8 cellular contexts compared by ENCODE assay signal in genomic region chr1:12475947-12476346, GRCh38.
A peak's percentile ranks its signal among the peaks of the same experiment; 100 is the strongest.
DNase-seq lines count a peak whose midpoint lies in the region; FAIRE-seq and TF ChIP-seq lines count a peak whose summit lies in the region.

No MANE protein-coding gene starts in this region.

- no peaks in the 10 kb centered on the region for H3K27me3 Mint-ChIP-seq in CD4-positive, alpha-beta memory T cell
- H3K27me3 Mint-ChIP-seq in progenitor cell of endocrine pancreas, result no peaks in the 10 kb centered on the region

- no peaks in the 10 kb centered on the region for H3K9me3 Mint-ChIP-seq in CD4-positive, alpha-beta memory T cell
- H3K9me3 Mint-ChIP-seq in progenitor cell of endocrine pancreas (ENCODE audit: low read depth), result peaks cover 9% of the 10 kb centered on the region

- H3K9me1 ChIP-seq in endothelial cell of umbilical vein (replicated peaks; ENCODE audit: control insufficient read depth, extremely low read depth, insufficient read depth, low read length), result no peaks in the 10 kb centered on the region

- no peak overlapping the region for H3K27ac ChIP-seq in CD4-positive, alpha-beta memory T cell (ENCODE audit: low read depth, low read length)
- H3K27ac ChIP-seq in endothelial cell of umbilical vein (ENCODE audit: insufficient read depth, low read depth, low read length) (no peak overlapping the region), OCI-LY7 (ENCODE audit: low read depth, low read length, poor library complexity, severe bottlenecking) (no peak overlapping the region)

- dilution Hi-C loops in endothelial cell of umbilical vein (cut with MboI; ENCODE audit: extremely low pct_ligation_motif_present, low sequenced_read_pairs), result no loop called here

- H3K4me1 ChIP-seq in CD4-positive, alpha-beta memory T cell (ENCODE audit: insufficient read depth, low read length), result peaks cover 100% of the 10 kb centered on the region
- H3K4me1 ChIP-seq in Loucy (ENCODE audit: insufficient read depth, low read length, poor library complexity, severe bottlenecking), result peaks cover 94% of the 10 kb centered on the region
- peaks cover 51% of the 10 kb centered on the region for H3K4me1 ChIP-seq in endothelial cell of umbilical vein (ENCODE audit: control insufficient read depth, extremely low read depth, insufficient read depth, low read length)
- peaks cover 8% of the 10 kb centered on the region for H3K4me1 ChIP-seq in OCI-LY7 (ENCODE audit: insufficient read depth, low read length, poor library complexity, severe bottlenecking)
- H3K4me1 ChIP-seq in HAP-1, result peaks cover 18% of the 10 kb centered on the region

- FAIRE-seq in endothelial cell of umbilical vein (lab: Jason Lieb, UNC), result no peak

- H2AFZ ChIP-seq in Loucy (ENCODE audit: low read length) (no peak overlapping the region), endothelial cell of umbilical vein (ENCODE audit: low read depth, low read length) (no peak overlapping the region), OCI-LY7 (ENCODE audit: low read length) (no peak overlapping the region)

- TF ChIP-seq CTCF in Loucy (conservative IDR thresholded peaks at IDR 0.05; ENCODE audit: low read length) (no peak), endothelial cell of umbilical vein (IDR thresholded peaks at IDR 0.05; ENCODE audit: extremely low read depth in 1 of 2, insufficient read depth in 1 of 2, low read depth in 1 of 2, low read length in 2 of 2) (no peak), progenitor cell of endocrine pancreas (IDR thresholded peaks at IDR 0.05; ENCODE audit: unreplicated experiment) (no peak), OCI-LY7 (conservative IDR thresholded peaks at IDR 0.05; ENCODE audit: low read length) (no peak)

- peaks cover 18% of the 10 kb centered on the region for H3F3A ChIP-seq in Loucy (ENCODE audit: low read depth)

- H3K4me2 ChIP-seq in Loucy (ENCODE audit: low read depth, low read length, poor library complexity, severe bottlenecking) (peak overlapping the region; percentile 56), endothelial cell of umbilical vein (ENCODE audit: insufficient read depth, low read length) (no peak overlapping the region), OCI-LY7 (ENCODE audit: low read length) (no peak overlapping the region)

- H3K27me3 ChIP-seq in CD4-positive, alpha-beta memory T cell (ENCODE audit: insufficient read depth, low read length), result no peaks in the 10 kb centered on the region
- no peaks in the 10 kb centered on the region for H3K27me3 ChIP-seq in Loucy (ENCODE audit: insufficient read depth, low read length, poor library complexity, severe bottlenecking)
- H3K27me3 ChIP-seq in endothelial cell of umbilical vein (ENCODE audit: control insufficient read depth in 2 of 2, insufficient read depth in 2 of 2, low read length in 2 of 2), result no peaks in the 10 kb centered on the region
- no peaks in the 10 kb centered on the region for H3K27me3 ChIP-seq in HAP-1 (ENCODE audit: low read depth)

- H3K79me2 ChIP-seq in Loucy (ENCODE audit: insufficient read depth, low read length) (no peaks in the 10 kb centered on the region), endothelial cell of umbilical vein (ENCODE audit: control insufficient read depth, insufficient read depth, low read length) (no peaks in the 10 kb centered on the region), OCI-LY7 (ENCODE audit: insufficient read depth, low read depth, low read length) (no peaks in the 10 kb centered on the region)

- in situ Hi-C loops in HAP-1 (cut with MboI; ENCODE audit: low sequenced_read_pairs), result no loop called here

- POLR2A ChIA-PET in CD4-positive, alpha-beta memory T cell (lab: Charles Lee; ENCODE audit: partially characterized antibody), result interaction anchor here (0.7 to 7.8 kb wide), 6 partner anchors 17 to 142 kb away, joined by 3 to 66 read pairs (median 24); partner anchors contain the start of gene DHRS3
- POLR2A ChIA-PET in endothelial cell of umbilical vein (lab: Charles Lee), result interaction anchor here (1.0 kb wide), 1 partner anchor 41 kb away, joined by 4 read pairs; no protein-coding TSS in a partner anchor
- POLR2A ChIA-PET in OCI-LY7 (lab: Charles Lee), result interaction anchor here (0.7 kb wide), 1 partner anchor 119 kb away, joined by 3 read pairs; no protein-coding TSS in a partner anchor

- no peaks in the 10 kb centered on the region for H3K9me2 ChIP-seq in Loucy (replicated peaks; ENCODE audit: low read depth, low read length)
- no peaks in the 10 kb centered on the region for H3K9me2 ChIP-seq in OCI-LY7 (ENCODE audit: insufficient read depth, low read length)

- H3K4me1 Mint-ChIP-seq in CD4-positive, alpha-beta memory T cell, result peaks cover 78 to 100% (median 90%) of the 10 kb centered on the region in 4 donors
- H3K4me1 Mint-ChIP-seq in progenitor cell of endocrine pancreas (ENCODE audit: low read depth), result peaks cover 54% of the 10 kb centered on the region

- peak overlapping the region in 5 of 8 donors; percentile 39 to 73 (median 59) for H3K4me3 Mint-ChIP-seq in CD4-positive, alpha-beta memory T cell
- H3K4me3 Mint-ChIP-seq in progenitor cell of endocrine pancreas (ENCODE audit: low read depth), result no peak overlapping the region

- no peak for TF ChIP-seq POLR2A in endothelial cell of umbilical vein (IDR thresholded peaks at IDR 0.05; ENCODE audit: low read depth, low read length)

- CTCF ChIA-PET in CD4-positive, alpha-beta memory T cell (lab: Charles Lee; ENCODE audit: partially characterized antibody), result interaction anchor here (0.8 to 1.0 kb wide), 2 partner anchors 19 to 34 kb away, joined by 3 to 4 read pairs; no protein-coding TSS in a partner anchor
- CTCF ChIA-PET in endothelial cell of umbilical vein (lab: Charles Lee) (interaction anchor here (0.5 to 1.8 kb wide), 8 partner anchors 10 to 70 kb away, joined by 3 to 9 read pairs (median 4); no protein-coding TSS in a partner anchor), OCI-LY7 (lab: Charles Lee; ENCODE audit: unreplicated experiment) (no interaction called here)

- H3K36me3 Mint-ChIP-seq in CD4-positive, alpha-beta memory T cell, result peaks cover 0 to 5% of the 10 kb centered on the region in 2 donors
- peaks cover 35% of the 10 kb centered on the region for H3K36me3 Mint-ChIP-seq in progenitor cell of endocrine pancreas (ENCODE audit: insufficient read depth)

- H4K20me1 ChIP-seq in Loucy (ENCODE audit: insufficient read depth, low read length, poor library complexity, severe bottlenecking) (no peaks in the 10 kb centered on the region), endothelial cell of umbilical vein (replicated peaks; ENCODE audit: control insufficient read depth, extremely low read depth, insufficient read depth, low read length) (no peaks in the 10 kb centered on the region), OCI-LY7 (ENCODE audit: insufficient read depth, low read length) (no peaks in the 10 kb centered on the region)

- peak overlapping the region in 6 of 7 donors; percentile 68 to 93 (median 86) for H3K27ac Mint-ChIP-seq in CD4-positive, alpha-beta memory T cell
- peak overlapping the region; percentile 71 for H3K27ac Mint-ChIP-seq in progenitor cell of endocrine pancreas

- intact Hi-C loops in CD4-positive, alpha-beta memory T cell (cut with micrococcal nuclease), result no loop called here
- intact Hi-C loops in endothelial cell of umbilical vein (cut with micrococcal nuclease) (no loop called here), OCI-LY7 (cut with micrococcal nuclease; ENCODE audit: unreplicated experiment) (no loop called here)

- no peak overlapping the region for H3K4me3 ChIP-seq in CD4-positive, alpha-beta memory T cell (ENCODE audit: low read length in 2 of 2)
- H3K4me3 ChIP-seq in Loucy (ENCODE audit: low read length, poor library complexity, severe bottlenecking) (peak overlapping the region; percentile 41), endothelial cell of umbilical vein (replicated peaks in 1 of 3; ENCODE audit: insufficient read depth in 1 of 3, low read depth in 1 of 3, low read length in 3 of 3) (no peak overlapping the region), OCI-LY7 (ENCODE audit: low read depth, low read length, poor library complexity, severe bottlenecking) (no peak overlapping the region), HAP-1 (no peak overlapping the region)

- no peaks in the 10 kb centered on the region for H3K9me3 ChIP-seq in CD4-positive, alpha-beta memory T cell (ENCODE audit: control insufficient read depth in 1 of 2, low read length in 2 of 2)
- H3K9me3 ChIP-seq in Loucy (ENCODE audit: insufficient read depth, low read depth, low read length), result no peaks in the 10 kb centered on the region
- H3K9me3 ChIP-seq in endothelial cell of umbilical vein (replicated peaks; ENCODE audit: control insufficient read depth, insufficient read depth, low read length), result no peaks in the 10 kb centered on the region
- H3K9me3 ChIP-seq in OCI-LY7 (ENCODE audit: low read length), result no peaks in the 10 kb centered on the region
- no peaks in the 10 kb centered on the region for H3K9me3 ChIP-seq in HAP-1

- BruUV-seq in endothelial cell of umbilical vein (replicated peaks; lab: Mats Ljungman, UMichigan) (no TSS peak), OCI-LY7 (replicated peaks; lab: Mats Ljungman, UMichigan) (no TSS peak)

- H3K36me3 ChIP-seq in CD4-positive, alpha-beta memory T cell (ENCODE audit: insufficient read depth, low read length), result no peaks in the 10 kb centered on the region
- no peaks in the 10 kb centered on the region for H3K36me3 ChIP-seq in Loucy (ENCODE audit: insufficient read depth, low read length)
- no peaks in the 10 kb centered on the region for H3K36me3 ChIP-seq in endothelial cell of umbilical vein (ENCODE audit: control insufficient read depth in 2 of 2, extremely low read depth in 1 of 2, insufficient read depth in 2 of 2, low read length in 2 of 2)
- no peaks in the 10 kb centered on the region for H3K36me3 ChIP-seq in OCI-LY7 (ENCODE audit: insufficient read depth, low read length)
- 0 out of 2 replicates have a peak, but pooled peaks cover 3% of the 10 kb centered on the region for H3K36me3 ChIP-seq in HAP-1 (replicated peaks)

- peak in 2 of 5 donors; percentile 11 to 14 for DNase-seq in CD4-positive, alpha-beta memory T cell
- peak; percentile 26 for DNase-seq in endothelial cell of umbilical vein (ENCODE audit: low read depth, low spot score)
- no peak for DNase-seq in progenitor cell of endocrine pancreas (ENCODE audit: low spot score, unreplicated experiment)
- no peak for DNase-seq in OCI-LY7 (ENCODE audit: low spot score)
- no peak for DNase-seq in NCI-H1417 treated with DMSO at 0.1 percent for 48 hours (lab: John Stamatoyannopoulos, UW)
- DNase-seq in HAP-1 (ENCODE audit: low spot score in 2 of 2), result no peak
- no peak for DNase-seq in stimulated activated CD4-positive, alpha-beta T cell treated with anti-CD3 and anti-CD28 coated beads, Interleukin-4, amount 100 ng/mL, for 1 hour

- H3K9ac ChIP-seq in Loucy (ENCODE audit: low read depth, low read length, poor library complexity, severe bottlenecking) (peak overlapping the region; percentile 29), endothelial cell of umbilical vein (replicated peaks; ENCODE audit: extremely low read depth, insufficient read depth, low read length) (no peak overlapping the region)

TF ChIP-seq in endothelial cell of umbilical vein, 7 proteins besides CTCF, POLR2A, EP300 and RAD21 (continues in another document):
- TF ChIP-seq, protein P1, sequence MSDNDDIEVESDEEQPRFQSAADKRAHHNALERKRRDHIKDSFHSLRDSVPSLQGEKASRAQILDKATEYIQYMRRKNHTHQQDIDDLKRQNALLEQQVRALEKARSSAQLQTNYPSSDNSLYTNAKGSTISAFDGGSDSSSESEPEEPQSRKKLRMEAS (IDR thresholded peaks at IDR 0.05; ENCODE audit: insufficient read depth, insufficient read length), result no peak
- TF ChIP-seq POLR2AphosphoS5 (IDR thresholded peaks at IDR 0.05; ENCODE audit: insufficient read depth, low read depth, low read length), result no peak
